Comparison of ENCODE assay signal across 1 cellular context in the genomic region with DNA sequence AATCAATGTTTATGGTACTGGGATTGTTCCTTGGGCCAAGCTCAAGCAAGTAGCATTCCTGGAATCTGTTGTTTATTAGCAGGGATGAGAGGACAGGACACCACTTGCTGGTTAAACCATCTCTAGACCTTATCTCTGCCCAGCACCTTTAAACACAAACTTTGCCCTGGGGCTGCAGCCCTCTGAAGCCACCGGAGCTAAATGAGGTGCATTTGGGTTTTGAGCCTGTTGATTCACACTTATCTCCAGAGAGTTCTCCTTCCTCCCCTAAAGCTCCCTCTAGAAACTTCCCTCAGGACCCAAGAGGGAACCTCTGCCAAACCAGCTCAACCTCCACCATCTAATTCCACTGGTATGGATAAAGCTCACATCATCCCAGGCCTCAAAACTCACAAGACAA.
TF ChIP-seq lines count a peak whose summit lies in the region.

No MANE protein-coding gene starts in this region.

TF ChIP-seq in HEK293T, 16 proteins besides CTCF, POLR2A, EP300 and RAD21:
- TF ChIP-seq ELF4 (IDR thresholded peaks at IDR 0.05) (no peak), FOXK2 (IDR thresholded peaks at IDR 0.05) (no peak), ARNT (IDR thresholded peaks at IDR 0.05) (no peak), TARDBP (IDR thresholded peaks at IDR 0.05) (no peak), SUZ12 (IDR thresholded peaks at IDR 0.05) (no peak), CTBP1 (IDR thresholded peaks at IDR 0.05; ENCODE audit: borderline replicate concordance) (no peak), ZNF384 (IDR thresholded peaks at IDR 0.05) (no peak), BHLHE40 (IDR thresholded peaks at IDR 0.05; ENCODE audit: borderline replicate concordance) (no peak), L3MBTL2 (conservative IDR thresholded peaks at IDR 0.05) (no peak), NFRKB (IDR thresholded peaks at IDR 0.05) (no peak), LEF1 (IDR thresholded peaks at IDR 0.05; ENCODE audit: borderline replicate concordance) (no peak), SP1 (IDR thresholded peaks at IDR 0.05) (no peak)
- TF ChIP-seq, protein P1, sequence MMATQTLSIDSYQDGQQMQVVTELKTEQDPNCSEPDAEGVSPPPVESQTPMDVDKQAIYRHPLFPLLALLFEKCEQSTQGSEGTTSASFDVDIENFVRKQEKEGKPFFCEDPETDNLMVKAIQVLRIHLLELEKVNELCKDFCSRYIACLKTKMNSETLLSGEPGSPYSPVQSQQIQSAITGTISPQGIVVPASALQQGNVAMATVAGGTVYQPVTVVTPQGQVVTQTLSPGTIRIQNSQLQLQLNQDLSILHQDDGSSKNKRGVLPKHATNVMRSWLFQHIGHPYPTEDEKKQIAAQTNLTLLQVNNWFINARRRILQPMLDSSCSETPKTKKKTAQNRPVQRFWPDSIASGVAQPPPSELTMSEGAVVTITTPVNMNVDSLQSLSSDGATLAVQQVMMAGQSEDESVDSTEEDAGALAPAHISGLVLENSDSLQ (IDR thresholded peaks at IDR 0.05) = no peak
